In the genomic region with DNA sequence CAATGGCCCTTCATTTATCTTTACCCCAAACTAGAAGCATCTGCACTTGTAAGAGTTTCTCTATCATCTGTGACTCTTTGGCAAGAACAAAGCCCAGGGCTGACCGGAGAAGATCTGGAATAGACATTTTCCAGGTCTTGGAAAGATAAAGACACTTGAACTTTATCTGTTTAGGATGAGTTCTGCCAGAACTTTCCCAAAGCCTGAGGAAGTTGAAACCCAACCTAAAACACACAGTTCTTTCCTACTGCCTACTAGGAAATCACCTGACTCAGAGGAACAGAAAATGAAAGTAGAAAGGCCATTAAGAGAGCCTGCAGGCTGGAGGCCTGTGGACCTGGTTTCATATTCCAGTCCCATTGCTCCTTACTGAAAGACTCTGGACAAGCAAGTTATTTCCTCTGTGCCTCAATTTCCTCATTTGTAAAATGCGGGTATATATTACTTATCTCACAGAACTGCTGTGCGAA, we compare ENCODE assay signal across 8 cellular contexts. TPM values are rescaled to one million over a fixed set of nuclear protein-coding genes. Genes with fewer than 3 reads are reported as not detected.
DNase-seq lines count a peak whose midpoint lies in the region; ATAC-seq, FAIRE-seq and TF ChIP-seq lines count a peak whose summit lies in the region.

No MANE protein-coding gene starts in this region.

- no peaks in the 10 kb centered on the region for H3K79me2 ChIP-seq in HepG2 (ENCODE audit: insufficient read depth, low read length)

- H2AFZ ChIP-seq in HepG2 (ENCODE audit: low read length), result peak overlapping the region; percentile 88

- H3K9ac ChIP-seq in HepG2 (ENCODE audit: insufficient read depth, low read depth, low read length), result peak overlapping the region; percentile 25

- no peaks in the 10 kb centered on the region; a peak in 1 of 5 replicates for H3K27me3 ChIP-seq in HepG2 (ENCODE audit: control insufficient read depth in 1 of 2, insufficient read depth in 2 of 2, low read length in 2 of 2)

- POLR2A ChIA-PET in HepG2 (lab: Yijun Ruan, JAX), result no interaction called here

- TF ChIP-seq EP300 in HepG2 (IDR thresholded peaks at IDR 0.05; ENCODE audit: low read depth in 2 of 2, low read length in 2 of 2) (no peak), HepG2 (CRISPR knock-in tag; IDR thresholded peaks at IDR 0.05; ENCODE audit: borderline replicate concordance) (no peak)

- TF ChIP-seq POLR2A in HepG2 (IDR thresholded peaks at IDR 0.05; ENCODE audit: insufficient read depth in 1 of 2, low read depth in 2 of 2, low read length in 2 of 2), result no peak

- intact Hi-C loops in HepG2 (cut with micrococcal nuclease; ENCODE audit: unreplicated experiment), result no loop called here

- in situ Hi-C loops in HepG2 (cut with HindIII; ENCODE audit: extremely low pct_ligation_motif_present, low pct_unique_long_range_greater_than_20kb), result loop anchor here (5.0 to 10.0 kb wide), 3 partner anchors 76 to 949 kb away; no protein-coding TSS in a partner anchor

- ATAC-seq in HG03342 (IDR thresholded peaks at IDR 0.05; ENCODE audit: unreplicated experiment) (peak; percentile 66), HepG2 (peak; percentile 52)

- no peak for TF ChIP-seq RAD21 in HepG2 (CRISPR knock-in tag; IDR thresholded peaks at IDR 0.05)

- no peak for TF ChIP-seq CTCF in HepG2 (CRISPR knock-in tag; IDR thresholded peaks at IDR 0.05)

- no TSS peak for BruUV-seq in HepG2 (replicated peaks; lab: Mats Ljungman, UMichigan)

- H3K27ac ChIP-seq in HepG2 (ENCODE audit: extremely low read length, insufficient read depth, low read length), result peak overlapping the region; percentile 40

- peak overlapping the region; percentile 82 to 98 (median 84) for H3K4me3 ChIP-seq in HepG2 (replicated peaks in 1 of 3; ENCODE audit: insufficient read depth in 1 of 3, low read depth in 2 of 3, low read length in 3 of 3)

- no peaks in the 10 kb centered on the region for H3K36me3 ChIP-seq in HepG2 (replicated peaks in 1 of 2; ENCODE audit: control insufficient read depth in 1 of 2, insufficient read depth in 2 of 2, low read length in 2 of 2)

- CTCF ChIA-PET in HepG2 (lab: Yijun Ruan, JAX; ENCODE audit: low intra/inter-chr PET ratio, low total read pairs), result interaction anchor here (4.5 kb wide), 1 partner anchor 76 kb away, joined by 79 read pairs; no protein-coding TSS in a partner anchor

- FAIRE-seq in HepG2 (lab: Jason Lieb, UNC), result peak; percentile 76

- 6% methylated on average over 3 of the region's 3 CpGs for WGBS in HepG2 (ENCODE audit: low lambda C conversion rate)

- peak; percentile 18 for DNase-seq in DMS53 treated with DMSO at 0.1 percent for 48 hours (lab: John Stamatoyannopoulos, UW; ENCODE audit: unreplicated experiment)
- peak; percentile 55 for DNase-seq in GM19240 (ENCODE audit: insufficient read length, low spot score)
- peak; percentile 73 for DNase-seq in RPMI8226
- DNase-seq in cerebellum (ENCODE audit: low spot score), result peak; percentile 35
- peak; percentile 46 for DNase-seq in HepG2 (ENCODE audit: low spot score)
- DNase-seq in superior temporal gyrus (ENCODE audit: extremely low spot score), result peak; percentile 77
- no peak for DNase-seq in middle frontal gyrus (ENCODE audit: extremely low spot score, low spot score)

- peak overlapping the region; percentile 98 for H3K4me2 ChIP-seq in HepG2 (ENCODE audit: low read depth, low read length)

- no peaks in the 10 kb centered on the region for H3K9me3 ChIP-seq in HepG2 (ENCODE audit: low read length)

- no peaks in the 10 kb centered on the region for H4K20me1 ChIP-seq in HepG2 (ENCODE audit: insufficient read depth, low read length)

- peaks cover 24% of the 10 kb centered on the region for H3K4me1 ChIP-seq in HepG2 (ENCODE audit: insufficient read depth, low read length)

RNA-seq across cellular contexts. Expression of a gene that starts 1.4 kb away (rescaled TPM):
- total RNA-seq in cerebellum (32.8 TPM), HepG2 (2016; rRNA removed; fragmentation: Illumina TruSeq; extraction: Trizol) (30.3 and 37.6 TPM in 2 replicates)
- 17.4 and 20.5 TPM in 2 replicates for total RNA-seq in HepG2 (2016; cell fraction: cytosol; rRNA removed; fragmentation: Illumina TruSeq; extraction: Trizol; ENCODE audit: low read depth)
- total RNA-seq in HepG2 (2016; cell fraction: insoluble cytoplasmic fraction; rRNA removed; fragmentation: Illumina TruSeq; extraction: Trizol), result 27.8 and 37.8 TPM in 2 replicates
- total RNA-seq in HepG2 (2016; cell fraction: membrane; rRNA removed; fragmentation: Illumina TruSeq; extraction: Trizol), result 26.3 and 29.3 TPM in 2 replicates
- 9.1 and 12.2 TPM in 2 replicates for total RNA-seq in HepG2 (2016; cell fraction: nucleus; rRNA removed; fragmentation: Illumina TruSeq; extraction: Trizol)
- 30.4 and 38.3 TPM in 2 replicates for polyA plus RNA-seq in HepG2 (2011; rRNA removed)
- 42.3 and 44.9 TPM in 2 replicates for polyA plus RNA-seq in HepG2 (2011; cell fraction: cytosol; rRNA removed)
- 12.0 and 15.7 TPM in 2 replicates for polyA plus RNA-seq in HepG2 (2011; cell fraction: nucleus; rRNA removed)
- polyA plus RNA-seq in HepG2 (2012), result 27.5 and 35.0 TPM in 2 replicates
- polyA plus RNA-seq in HepG2 (2016; cell fraction: cytosol; fragmentation: Illumina TruSeq; extraction: Trizol; ENCODE audit: low read depth), result 27.4 and 32.1 TPM in 2 replicates
- 54.7 and 56.6 TPM in 2 replicates for polyA plus RNA-seq in HepG2 (2016; cell fraction: insoluble cytoplasmic fraction; fragmentation: Illumina TruSeq; extraction: Trizol; ENCODE audit: low read depth)
- 33.1 and 34.4 TPM in 2 replicates for polyA plus RNA-seq in HepG2 (2016; cell fraction: membrane; fragmentation: Illumina TruSeq; extraction: Trizol; ENCODE audit: low read depth)
- polyA plus RNA-seq in HepG2 (2016; cell fraction: nucleus; fragmentation: Illumina TruSeq; extraction: Trizol; ENCODE audit: insufficient read depth, low read depth), result 19.0 and 19.8 TPM in 2 replicates
- polyA minus RNA-seq in HepG2 (2011; rRNA and poly(A)+ RNA removed; ENCODE audit: low replicate concordance), result 2.5 and 57.1 TPM in 2 replicates
- polyA minus RNA-seq in HepG2 (2011; cell fraction: cytosol; rRNA and poly(A)+ RNA removed), result 10.2 and 16.3 TPM in 2 replicates
- 3.5 and 6.6 TPM in 2 replicates for polyA minus RNA-seq in HepG2 (2011; cell fraction: nucleus; rRNA and poly(A)+ RNA removed)

RNA-seq across cellular contexts. Expression of a gene that starts 28.7 kb away (rescaled TPM):
- total RNA-seq in cerebellum (not detected), HepG2 (2016; rRNA removed; fragmentation: Illumina TruSeq; extraction: Trizol) (not detected in 2 replicates)
- not detected in 2 replicates for total RNA-seq in HepG2 (2016; cell fraction: cytosol; rRNA removed; fragmentation: Illumina TruSeq; extraction: Trizol; ENCODE audit: low read depth)
- not detected in 2 replicates for total RNA-seq in HepG2 (2016; cell fraction: insoluble cytoplasmic fraction; rRNA removed; fragmentation: Illumina TruSeq; extraction: Trizol)
- total RNA-seq in HepG2 (2016; cell fraction: membrane; rRNA removed; fragmentation: Illumina TruSeq; extraction: Trizol), result not detected in 2 replicates
- not detected in 2 replicates for total RNA-seq in HepG2 (2016; cell fraction: nucleus; rRNA removed; fragmentation: Illumina TruSeq; extraction: Trizol)
- 0.04 TPM in 1 of 2 replicates, not detected in the other for polyA plus RNA-seq in HepG2 (2011; rRNA removed)
- polyA plus RNA-seq in HepG2 (2011; cell fraction: cytosol; rRNA removed), result not detected in 2 replicates
- polyA plus RNA-seq in HepG2 (2011; cell fraction: nucleus; rRNA removed), result not detected in 2 replicates
- not detected in 2 replicates for polyA plus RNA-seq in HepG2 (2012)
- polyA plus RNA-seq in HepG2 (2016; cell fraction: cytosol; fragmentation: Illumina TruSeq; extraction: Trizol; ENCODE audit: low read depth), result not detected in 2 replicates
- not detected in 2 replicates for polyA plus RNA-seq in HepG2 (2016; cell fraction: insoluble cytoplasmic fraction; fragmentation: Illumina TruSeq; extraction: Trizol; ENCODE audit: low read depth)
- polyA plus RNA-seq in HepG2 (2016; cell fraction: membrane; fragmentation: Illumina TruSeq; extraction: Trizol; ENCODE audit: low read depth), result not detected in 2 replicates
- polyA plus RNA-seq in HepG2 (2016; cell fraction: nucleus; fragmentation: Illumina TruSeq; extraction: Trizol; ENCODE audit: insufficient read depth, low read depth), result not detected in 2 replicates
- not detected in 2 replicates for polyA minus RNA-seq in HepG2 (2011; rRNA and poly(A)+ RNA removed; ENCODE audit: low replicate concordance)
- polyA minus RNA-seq in HepG2 (2011; cell fraction: cytosol; rRNA and poly(A)+ RNA removed), result not detected in 2 replicates
- polyA minus RNA-seq in HepG2 (2011; cell fraction: nucleus; rRNA and poly(A)+ RNA removed), result not detected in 2 replicates

RNA-seq across cellular contexts. Expression of a gene that starts 31.4 kb away (rescaled TPM):
- 16.7 TPM for total RNA-seq in cerebellum
- 1.6 and 2.0 TPM in 2 replicates for total RNA-seq in HepG2 (2016; rRNA removed; fragmentation: Illumina TruSeq; extraction: Trizol)
- total RNA-seq in HepG2 (2016; cell fraction: cytosol; rRNA removed; fragmentation: Illumina TruSeq; extraction: Trizol; ENCODE audit: low read depth), result 0.71 TPM in 2 replicates
- total RNA-seq in HepG2 (2016; cell fraction: insoluble cytoplasmic fraction; rRNA removed; fragmentation: Illumina TruSeq; extraction: Trizol), result 1.5 and 1.9 TPM in 2 replicates
- total RNA-seq in HepG2 (2016; cell fraction: membrane; rRNA removed; fragmentation: Illumina TruSeq; extraction: Trizol), result 0.87 and 1.2 TPM in 2 replicates
- total RNA-seq in HepG2 (2016; cell fraction: nucleus; rRNA removed; fragmentation: Illumina TruSeq; extraction: Trizol), result 3.8 and 5.3 TPM in 2 replicates
- 10.4 and 23.3 TPM in 2 replicates for polyA plus RNA-seq in HepG2 (2011; rRNA removed)
- polyA plus RNA-seq in HepG2 (2011; cell fraction: cytosol; rRNA removed), result 10.6 and 20.0 TPM in 2 replicates
- 13.7 and 21.4 TPM in 2 replicates for polyA plus RNA-seq in HepG2 (2011; cell fraction: nucleus; rRNA removed)
- 10.2 and 20.7 TPM in 2 replicates for polyA plus RNA-seq in HepG2 (2012)
- 2.0 and 2.4 TPM in 2 replicates for polyA plus RNA-seq in HepG2 (2016; cell fraction: cytosol; fragmentation: Illumina TruSeq; extraction: Trizol; ENCODE audit: low read depth)
- 5.1 and 5.2 TPM in 2 replicates for polyA plus RNA-seq in HepG2 (2016; cell fraction: insoluble cytoplasmic fraction; fragmentation: Illumina TruSeq; extraction: Trizol; ENCODE audit: low read depth)
- 2.1 and 3.4 TPM in 2 replicates for polyA plus RNA-seq in HepG2 (2016; cell fraction: membrane; fragmentation: Illumina TruSeq; extraction: Trizol; ENCODE audit: low read depth)
- 15.9 and 17.7 TPM in 2 replicates for polyA plus RNA-seq in HepG2 (2016; cell fraction: nucleus; fragmentation: Illumina TruSeq; extraction: Trizol; ENCODE audit: insufficient read depth, low read depth)
- polyA minus RNA-seq in HepG2 (2011; rRNA and poly(A)+ RNA removed; ENCODE audit: low replicate concordance), result 8.2 TPM in 1 of 2 replicates, not detected in the other
- 4.2 and 11.2 TPM in 2 replicates for polyA minus RNA-seq in HepG2 (2011; cell fraction: cytosol; rRNA and poly(A)+ RNA removed)
- 2.2 and 7.8 TPM in 2 replicates for polyA minus RNA-seq in HepG2 (2011; cell fraction: nucleus; rRNA and poly(A)+ RNA removed)

RNA-seq across cellular contexts. Expression of a gene that starts 35.5 kb away (rescaled TPM):
- total RNA-seq in cerebellum (20.4 TPM), HepG2 (2016; rRNA removed; fragmentation: Illumina TruSeq; extraction: Trizol) (82.2 and 103 TPM in 2 replicates)
- 40.9 and 52.7 TPM in 2 replicates for total RNA-seq in HepG2 (2016; cell fraction: cytosol; rRNA removed; fragmentation: Illumina TruSeq; extraction: Trizol; ENCODE audit: low read depth)
- total RNA-seq in HepG2 (2016; cell fraction: insoluble cytoplasmic fraction; rRNA removed; fragmentation: Illumina TruSeq; extraction: Trizol), result 87.8 and 108 TPM in 2 replicates
- 48.0 and 65.2 TPM in 2 replicates for total RNA-seq in HepG2 (2016; cell fraction: membrane; rRNA removed; fragmentation: Illumina TruSeq; extraction: Trizol)
- total RNA-seq in HepG2 (2016; cell fraction: nucleus; rRNA removed; fragmentation: Illumina TruSeq; extraction: Trizol), result 27.4 and 31.3 TPM in 2 replicates
- polyA plus RNA-seq in HepG2 (2011; rRNA removed), result 56.3 and 67.8 TPM in 2 replicates
- polyA plus RNA-seq in HepG2 (2011; cell fraction: cytosol; rRNA removed), result 81.8 and 94.3 TPM in 2 replicates
- 18.2 and 20.2 TPM in 2 replicates for polyA plus RNA-seq in HepG2 (2011; cell fraction: nucleus; rRNA removed)
- 46.7 and 55.3 TPM in 2 replicates for polyA plus RNA-seq in HepG2 (2012)
- polyA plus RNA-seq in HepG2 (2016; cell fraction: cytosol; fragmentation: Illumina TruSeq; extraction: Trizol; ENCODE audit: low read depth), result 53.7 and 66.6 TPM in 2 replicates
- 106 and 130 TPM in 2 replicates for polyA plus RNA-seq in HepG2 (2016; cell fraction: insoluble cytoplasmic fraction; fragmentation: Illumina TruSeq; extraction: Trizol; ENCODE audit: low read depth)
- polyA plus RNA-seq in HepG2 (2016; cell fraction: membrane; fragmentation: Illumina TruSeq; extraction: Trizol; ENCODE audit: low read depth), result 52.5 and 68.9 TPM in 2 replicates
- polyA plus RNA-seq in HepG2 (2016; cell fraction: nucleus; fragmentation: Illumina TruSeq; extraction: Trizol; ENCODE audit: insufficient read depth, low read depth), result 53.7 and 58.9 TPM in 2 replicates
- polyA minus RNA-seq in HepG2 (2011; rRNA and poly(A)+ RNA removed; ENCODE audit: low replicate concordance), result 28.3 and 58.4 TPM in 2 replicates
- polyA minus RNA-seq in HepG2 (2011; cell fraction: cytosol; rRNA and poly(A)+ RNA removed), result 7.7 and 8.8 TPM in 2 replicates
- polyA minus RNA-seq in HepG2 (2011; cell fraction: nucleus; rRNA and poly(A)+ RNA removed), result 11.8 and 13.6 TPM in 2 replicates

RNA-seq across cellular contexts. Expression of a gene that starts 50.6 kb away (rescaled TPM):
- total RNA-seq in cerebellum, result 3.3 TPM
- total RNA-seq in HepG2 (2016; rRNA removed; fragmentation: Illumina TruSeq; extraction: Trizol), result 40.0 and 72.3 TPM in 2 replicates
- total RNA-seq in HepG2 (2016; cell fraction: cytosol; rRNA removed; fragmentation: Illumina TruSeq; extraction: Trizol; ENCODE audit: low read depth), result 44.5 and 47.1 TPM in 2 replicates
- total RNA-seq in HepG2 (2016; cell fraction: insoluble cytoplasmic fraction; rRNA removed; fragmentation: Illumina TruSeq; extraction: Trizol), result 32.3 and 72.1 TPM in 2 replicates
- total RNA-seq in HepG2 (2016; cell fraction: membrane; rRNA removed; fragmentation: Illumina TruSeq; extraction: Trizol), result 63.3 and 69.6 TPM in 2 replicates
- total RNA-seq in HepG2 (2016; cell fraction: nucleus; rRNA removed; fragmentation: Illumina TruSeq; extraction: Trizol), result 64.1 and 81.7 TPM in 2 replicates
- 87.6 and 124 TPM in 2 replicates for polyA plus RNA-seq in HepG2 (2011; rRNA removed)
- 96.8 and 105 TPM in 2 replicates for polyA plus RNA-seq in HepG2 (2011; cell fraction: cytosol; rRNA removed)
- 190 and 210 TPM in 2 replicates for polyA plus RNA-seq in HepG2 (2011; cell fraction: nucleus; rRNA removed)
- polyA plus RNA-seq in HepG2 (2012), result 61.9 and 91.6 TPM in 2 replicates
- 41.6 and 44.0 TPM in 2 replicates for polyA plus RNA-seq in HepG2 (2016; cell fraction: cytosol; fragmentation: Illumina TruSeq; extraction: Trizol; ENCODE audit: low read depth)
- 33.2 and 41.2 TPM in 2 replicates for polyA plus RNA-seq in HepG2 (2016; cell fraction: insoluble cytoplasmic fraction; fragmentation: Illumina TruSeq; extraction: Trizol; ENCODE audit: low read depth)
- polyA plus RNA-seq in HepG2 (2016; cell fraction: membrane; fragmentation: Illumina TruSeq; extraction: Trizol; ENCODE audit: low read depth), result 58.0 and 63.5 TPM in 2 replicates
- polyA plus RNA-seq in HepG2 (2016; cell fraction: nucleus; fragmentation: Illumina TruSeq; extraction: Trizol; ENCODE audit: insufficient read depth, low read depth), result 111 TPM in 2 replicates
- 1.5 and 247 TPM in 2 replicates for polyA minus RNA-seq in HepG2 (2011; rRNA and poly(A)+ RNA removed; ENCODE audit: low replicate concordance)
- 58.2 and 68.6 TPM in 2 replicates for polyA minus RNA-seq in HepG2 (2011; cell fraction: cytosol; rRNA and poly(A)+ RNA removed)
- polyA minus RNA-seq in HepG2 (2011; cell fraction: nucleus; rRNA and poly(A)+ RNA removed), result 75.4 and 86.5 TPM in 2 replicates
